24 cellular contexts compared by ENCODE assay signal in genomic region chr10:49168821-49169495, GRCh38. TPM values are rescaled to one million over a fixed set of nuclear protein-coding genes. Genes with fewer than 3 reads are reported as not detected.
DNase-seq lines count a peak whose midpoint lies in the region; ATAC-seq, FAIRE-seq and TF ChIP-seq lines count a peak whose summit lies in the region.
"Had no signal": no experiment of that assay in that cellular context is flagged by ENCODE, and none has a peak within 500 bp of the region (broad histone marks: within the 10 kb centered on the region; RNA-seq: fewer than 3 reads in every experiment).

No MANE protein-coding gene starts in this region.

- POLR2A ChIA-PET in activated B cell treated with CpG ODN at 0.5 μM for 24 hours (lab: Charles Lee) = no interaction called here

- H3K36me3 ChIP-seq in neutrophil = peaks cover 38% of the 10 kb centered on the region
- H3K36me3 ChIP-seq: BLaER1 had no signal

- TF ChIP-seq POLR2A in NB4 (IDR thresholded peaks at IDR 0.05; ENCODE audit: extremely low read depth, insufficient read length) = no peak

- H3K27ac Mint-ChIP-seq in activated B cell treated with CpG ODN at 0.5 μM for 24 hours = peak overlapping the region; percentile 21
- H3K27ac Mint-ChIP-seq: activated CD4-positive, alpha-beta T cell treated with anti-CD3 and anti-CD28 coated beads, Interleukin-2, amount 10 ng/mL, durations not matched to agents 24 days and 14 days had no signal

- H3K27me3 Mint-ChIP-seq in activated B cell treated with CpG ODN at 0.5 μM for 24 hours = no peaks in the 10 kb centered on the region
- H3K27me3 Mint-ChIP-seq: activated CD4-positive, alpha-beta T cell treated with anti-CD3 and anti-CD28 coated beads, Interleukin-2, amount 10 ng/mL, durations not matched to agents 24 days and 14 days; activated naive CD8-positive, alpha-beta T cell had no signal

- H3K4me3 ChIP-seq in NB4 (ENCODE audit: low read depth, low read length) (no peak overlapping the region), neutrophil (ENCODE audit: low read depth in 1 of 2, low read length in 1 of 2) (no peak overlapping the region)
- H3K4me3 ChIP-seq: BLaER1 had no signal

- H3K4me1 ChIP-seq in neutrophil (ENCODE audit: control insufficient read depth in 1 of 2, insufficient read depth in 1 of 2, low read depth in 1 of 2, low read length in 1 of 2) = peaks cover 15 to 29% of the 10 kb centered on the region in 2 experiments

- CTCF ChIA-PET in activated B cell treated with CpG ODN at 0.5 μM for 24 hours (lab: Charles Lee) = no interaction called here

- H3K4me3 Mint-ChIP-seq in activated B cell treated with CpG ODN at 0.5 μM for 24 hours = no peak overlapping the region
- H3K4me3 Mint-ChIP-seq: activated CD4-positive, alpha-beta T cell treated with anti-CD3 and anti-CD28 coated beads, Interleukin-2, amount 10 ng/mL, durations not matched to agents 24 days and 14 days; activated naive CD8-positive, alpha-beta T cell had no signal

- peak; percentile 30 for DNase-seq in ELR (ENCODE audit: low read depth)
- peak; percentile 76 for DNase-seq in NB4 (ENCODE audit: low read depth)
- no peak for DNase-seq in activated B cell treated with CpG ODN at 0.5 μM for 24 hours
- no peak for DNase-seq in foreskin melanocyte
- no peak for DNase-seq in D721Med (ENCODE audit: insufficient read length, low spot score)
- DNase-seq: activated CD4-positive, alpha-beta T cell treated with anti-CD3 and anti-CD28 coated beads, Interleukin-2, amount 10 ng/mL, durations not matched to agents 24 days and 14 days; activated T-cell treated with anti-CD3 and anti-CD28 coated beads, Interleukin-2, amount 50 U/mL, for 1 hour; foreskin fibroblast; left cardiac atrium; midbrain; MM.1S; NCI-H187 treated with DMSO at 0.1 percent for 48 hours; NCI-H510A treated with DMSO at 0.1 percent for 48 hours; SHP77 treated with DMSO at 0.1 percent for 48 hours had no signal

- H3K4me1 Mint-ChIP-seq in activated B cell treated with CpG ODN at 0.5 μM for 24 hours = peaks cover 38% of the 10 kb centered on the region

- TF ChIP-seq CTCF in NB4 (IDR thresholded peaks at IDR 0.05; ENCODE audit: low read depth, low read length) (no peak), activated B cell treated with CpG ODN at 0.5 μM for 24 hours (IDR thresholded peaks at IDR 0.05) (no peak), neutrophil (IDR thresholded peaks at IDR 0.05) (no peak), D721Med (IDR thresholded peaks at IDR 0.05; ENCODE audit: insufficient read depth, missing control alignments) (no peak)

- H3K27me3 ChIP-seq in neutrophil = no peaks in the 10 kb centered on the region
- H3K27me3 ChIP-seq: BLaER1 had no signal

- H3K36me3 Mint-ChIP-seq in activated B cell treated with CpG ODN at 0.5 μM for 24 hours (ENCODE audit: low read depth) = peaks cover 12% of the 10 kb centered on the region
- H3K36me3 Mint-ChIP-seq: activated naive CD8-positive, alpha-beta T cell had no signal

- no peaks in the 10 kb centered on the region for H3K9me3 ChIP-seq in neutrophil
- H3K9me3 ChIP-seq: BLaER1 had no signal

- H3K27ac ChIP-seq in neutrophil = peak overlapping the region; percentile 75
- H3K27ac ChIP-seq: BLaER1 had no signal

- no peaks in the 10 kb centered on the region for H3K9me3 Mint-ChIP-seq in activated B cell treated with CpG ODN at 0.5 μM for 24 hours
- H3K9me3 Mint-ChIP-seq: activated CD4-positive, alpha-beta T cell treated with anti-CD3 and anti-CD28 coated beads, Interleukin-2, amount 10 ng/mL, durations not matched to agents 24 days and 14 days; stimulated activated effector memory CD8-positive, alpha-beta T cell treated with anti-CD3 and anti-CD28 coated beads, Interleukin-12 subunit alpha, Interleukin-12 subunit beta, amount 100 ng/mL, for 72 hours had no signal

- no peak for ATAC-seq in activated B cell treated with CpG ODN at 0.5 μM for 24 hours (ENCODE audit: low read depth)
- no peak for ATAC-seq in HG02840 (IDR thresholded peaks at IDR 0.05; ENCODE audit: low FRiP score, unreplicated experiment)
- no peak for ATAC-seq in HG03439 (IDR thresholded peaks at IDR 0.05; ENCODE audit: unreplicated experiment)
- ATAC-seq: left cardiac atrium; stimulated activated effector memory CD8-positive, alpha-beta T cell treated with anti-CD3 and anti-CD28 coated beads, Interleukin-12 subunit alpha, Interleukin-12 subunit beta, amount 100 ng/mL, for 72 hours had no signal

- intact Hi-C loops in activated B cell treated with CpG ODN at 0.5 μM for 24 hours (cut with micrococcal nuclease) = no loop called here

- FAIRE-seq in D721Med (lab: Jason Lieb, UNC) = no peak
- FAIRE-seq: colon, endometrium, GM18507 had no signal

RNA-seq across cellular contexts. Expression of gene TMEM273, which starts 19.2 kb away (rescaled TPM):
- 6.7 and 8.5 TPM in 2 replicates for total RNA-seq in activated B cell treated with CpG ODN at 0.5 μM for 24 hours

RNA-seq across cellular contexts. Expression of gene FAM170B, which starts 35.1 kb away (rescaled TPM):
- total RNA-seq in activated B cell treated with CpG ODN at 0.5 μM for 24 hours = not detected in 2 replicates
- total RNA-seq: activated CD4-positive, alpha-beta T cell treated with anti-CD3 and anti-CD28 coated beads, Interleukin-2, amount 10 ng/mL, durations not matched to agents 24 days and 14 days; H4; left cardiac atrium had no signal

RNA-seq across cellular contexts. Expression of gene VSTM4, which starts 53.6 kb away (rescaled TPM):
- not detected in 2 replicates for total RNA-seq in activated B cell treated with CpG ODN at 0.5 μM for 24 hours

Comparison
In these comparisons a context has a peak if more than half of its experiments do, and no peak if none do; other contexts are left out.
1. DNase-seq: peak in ELR (single experiment) and NB4 (single experiment); none in activated B cell treated with CpG ODN at 0.5 μM for 24 hours (single experiment), foreskin melanocyte (single experiment) and D721Med (single experiment).